8 cellular contexts compared by ENCODE assay signal in genomic region chr11:66841861-66842260, GRCh38. TPM values are rescaled to one million over a fixed set of nuclear protein-coding genes. Genes with fewer than 3 reads are reported as not detected.
DNase-seq lines count a peak whose midpoint lies in the region; ATAC-seq and TF ChIP-seq lines count a peak whose summit lies in the region.

No MANE protein-coding gene starts in this region.

- no peaks in the 10 kb centered on the region for H3K27me3 ChIP-seq in BE2C
- no peaks in the 10 kb centered on the region for H3K27me3 ChIP-seq in Karpas-422 (ENCODE audit: low read length)
- H3K27me3 ChIP-seq in colonic mucosa = no peaks in the 10 kb centered on the region

- H2AFZ ChIP-seq in Karpas-422 (ENCODE audit: low read length) = no peak overlapping the region

- DNase-seq in BE2C = no peak
- DNase-seq in Karpas-422 = peak; percentile 48
- no peak for DNase-seq in colonic mucosa
- no peak for DNase-seq in natural killer cell
- DNase-seq in NCI-H446 (lab: John Stamatoyannopoulos, UW) = no peak
- DNase-seq in cerebellar cortex (ENCODE audit: low spot score) = no peak
- no peak for DNase-seq in KBM-7

- peak overlapping the region; percentile 91 for H3K4me2 ChIP-seq in Karpas-422 (ENCODE audit: low read depth, low read length, poor library complexity, severe bottlenecking)

- intact Hi-C loops in colonic mucosa (cut with DNase I) (no loop called here), natural killer cell (cut with micrococcal nuclease) (no loop called here)

- peaks cover 22% of the 10 kb centered on the region for H4K20me1 ChIP-seq in Karpas-422 (ENCODE audit: insufficient read depth, low read depth, low read length)

- H3K9me3 ChIP-seq in BE2C (no peaks in the 10 kb centered on the region), Karpas-422 (ENCODE audit: low read length) (no peaks in the 10 kb centered on the region), colonic mucosa (no peaks in the 10 kb centered on the region)

- peak overlapping the region; percentile 100 for H3K9ac ChIP-seq in Karpas-422 (ENCODE audit: low read length)
- peak overlapping the region; percentile 98 to 100 for H3K9ac ChIP-seq in colonic mucosa (ENCODE audit: low read depth in 2 of 2, low read length in 2 of 2)

- H3K27me3 Mint-ChIP-seq in natural killer cell (ENCODE audit: low read depth in 2 of 2) = no peaks in the 10 kb centered on the region

- H3K9me2 ChIP-seq in Karpas-422 (replicated peaks; ENCODE audit: insufficient read depth, low read length) = no peaks in the 10 kb centered on the region

- H3K27ac ChIP-seq in Karpas-422 (ENCODE audit: low read length) = peak overlapping the region; percentile 80
- H3K27ac ChIP-seq in colonic mucosa = no peak overlapping the region

- H3K4me3 ChIP-seq in BE2C (ENCODE audit: low read depth, low read length) = peak overlapping the region; percentile 82
- H3K4me3 ChIP-seq in Karpas-422 (ENCODE audit: low read length) = peak overlapping the region; percentile 84
- peak overlapping the region; percentile 98 for H3K4me3 ChIP-seq in colonic mucosa

- no peaks in the 10 kb centered on the region for H3K36me3 Mint-ChIP-seq in natural killer cell

- H3K4me1 Mint-ChIP-seq in natural killer cell = peaks cover 39 to 54% of the 10 kb centered on the region in 2 donors

- ATAC-seq in natural killer cell = no peak
- ATAC-seq in HG02973 (IDR thresholded peaks at IDR 0.05; ENCODE audit: unreplicated experiment) = no peak

- peaks cover 60% of the 10 kb centered on the region for H3K79me2 ChIP-seq in Karpas-422 (ENCODE audit: low read length)

- peak overlapping the region; percentile 93 to 97 for H3K27ac Mint-ChIP-seq in natural killer cell

- H3K9me3 Mint-ChIP-seq in natural killer cell = no peaks in the 10 kb centered on the region

- H3K4me3 Mint-ChIP-seq in natural killer cell = peak overlapping the region; percentile 94

- H3K4me1 ChIP-seq in BE2C (no peaks in the 10 kb centered on the region; the same call in 1 of the 2 replicates), Karpas-422 (ENCODE audit: low read length) (peaks cover 42% of the 10 kb centered on the region), colonic mucosa (peaks cover 12% of the 10 kb centered on the region)

- no peak for TF ChIP-seq CTCF in BE2C (IDR thresholded peaks at IDR 0.05; ENCODE audit: low read depth, low read length)
- no peak for TF ChIP-seq CTCF in colonic mucosa (IDR thresholded peaks at IDR 0.05)
- no peak for TF ChIP-seq CTCF in natural killer cell (IDR thresholded peaks at IDR 0.05)

- in situ Hi-C loops in KBM-7 (cut with MboI; ENCODE audit: low pct_unique_long_range_greater_than_20kb, low sequenced_read_pairs) = loop anchor here (25.0 kb wide), 1 partner anchor 155 kb away; the partner anchor contains the start of gene RBM4B

- peaks cover 16% of the 10 kb centered on the region for H3K36me3 ChIP-seq in BE2C
- peaks cover 14% of the 10 kb centered on the region; the same call in 1 of the 2 replicates for H3K36me3 ChIP-seq in Karpas-422 (ENCODE audit: insufficient read depth, low read length)
- H3K36me3 ChIP-seq in colonic mucosa = peaks cover 10% of the 10 kb centered on the region

RNA-seq across cellular contexts. Expression of gene RCE1, which starts 1.4 kb away (rescaled TPM):
- polyA plus RNA-seq in BE2C (2012; ENCODE audit: insufficient read depth, insufficient read length, low read depth) = 89.7 TPM
- total RNA-seq in Karpas-422 (2014; rRNA removed; shearing (Covaris generic); ENCODE audit: low replicate concordance) = 20.4 and 53.3 TPM in 2 replicates
- total RNA-seq in colonic mucosa = 10 to 100 TPM; 27.0 to 35.9 TPM
- total RNA-seq in natural killer cell = 10 to 100 TPM; 41.3 to 47.0 (median 41.7) TPM

RNA-seq across cellular contexts. Expression of gene LRFN4, which starts 15.0 kb away (rescaled TPM):
- polyA plus RNA-seq in BE2C (2012; ENCODE audit: insufficient read depth, insufficient read length, low read depth) = 87.3 TPM
- 8.7 and 24.2 TPM in 2 replicates for total RNA-seq in Karpas-422 (2014; rRNA removed; shearing (Covaris generic); ENCODE audit: low replicate concordance)
- 10 to 100 TPM; 20.7 to 51.7 TPM for total RNA-seq in colonic mucosa
- 1 to 10 TPM; 1.2 to 3.4 (median 2.0) TPM for total RNA-seq in natural killer cell
